9 cellular contexts compared by ENCODE assay signal in genomic region chr9:14433841-14434511, GRCh38.
DNase-seq lines count a peak whose midpoint lies in the region; ATAC-seq, FAIRE-seq and TF ChIP-seq lines count a peak whose summit lies in the region.
"Had no signal": no experiment of that assay in that cellular context is flagged by ENCODE, and none has a peak within 500 bp of the region (broad histone marks: within the 10 kb centered on the region; RNA-seq: fewer than 3 reads in every experiment).

No MANE protein-coding gene starts in this region.

- H2AFZ ChIP-seq in GM12878 (ENCODE audit: control insufficient read depth, low read depth, low read length): no peak overlapping the region

- no peak overlapping the region for H3K27ac ChIP-seq in GM12878 (ENCODE audit: control insufficient read depth, insufficient read depth)

- H3K4me3 ChIP-seq in GM12878: no peak overlapping the region

- WGBS in GM12878 (ENCODE audit: insufficient coverage, insufficient replicate concordance, low lambda C conversion rate, missing lambda C conversion rate): 2% methylated on average over 11 of the region's 11 CpGs

- in situ Hi-C loops in G401 (cut with HindIII; ENCODE audit: low sequenced_read_pairs) (no loop called here), GM12878 (cut with MboI) (no loop called here)

- H3K9me3 ChIP-seq in GM12878 (replicated peaks; ENCODE audit: control insufficient read depth, insufficient read depth, low read length): no peaks in the 10 kb centered on the region

- peak; percentile 55; the same call in 1 of the 3 replicates for ATAC-seq in GM12878
- ATAC-seq in activated CD8-positive, alpha-beta T cell treated with anti-CD3 and anti-CD28 coated beads, Interleukin-2, amount 10 ng/mL, durations not matched to agents 7 days and 5 days: no peak
- no peak for ATAC-seq in GM21515 (IDR thresholded peaks at IDR 0.05; ENCODE audit: unreplicated experiment)
- no peak for ATAC-seq in GM21786 (IDR thresholded peaks at IDR 0.05; ENCODE audit: unreplicated experiment)

- H3K36me3 ChIP-seq in GM12878 (ENCODE audit: control insufficient read depth in 2 of 2, insufficient read depth in 2 of 2, low read length in 1 of 2): no peaks in the 10 kb centered on the region

- no peak for TF ChIP-seq RAD21 in GM12878 (IDR thresholded peaks at IDR 0.05; ENCODE audit: insufficient read depth, low read depth, low read length)

- H4K20me1 ChIP-seq in GM12878 (ENCODE audit: control insufficient read depth, insufficient read depth): no peaks in the 10 kb centered on the region

- H3K27me3 ChIP-seq in GM12878 (replicated peaks in 1 of 2; ENCODE audit: control insufficient read depth in 2 of 2, insufficient read depth in 2 of 2, low read length in 1 of 2): no peaks in the 10 kb centered on the region

- no peaks in the 10 kb centered on the region for H3K36me3 Mint-ChIP-seq in activated CD8-positive, alpha-beta T cell treated with anti-CD3 and anti-CD28 coated beads, Interleukin-2, amount 10 ng/mL, durations not matched to agents 7 days and 5 days (ENCODE audit: low read depth)
- H3K36me3 Mint-ChIP-seq: naive B cell had no signal

- no peak overlapping the region for H3K9ac ChIP-seq in GM12878 (ENCODE audit: control insufficient read depth, insufficient read depth, low read length)

- RAD21 ChIA-PET in GM12878 (lab: Charles Lee; ENCODE audit: unreplicated experiment): interaction anchor here (0.7 to 1.3 kb wide), 3 partner anchors 81 to 1006 kb away, joined by 3 to 4 read pairs (median 3); no protein-coding TSS in a partner anchor

- no peak overlapping the region for H3K4me3 Mint-ChIP-seq in activated CD8-positive, alpha-beta T cell treated with anti-CD3 and anti-CD28 coated beads, Interleukin-2, amount 10 ng/mL, durations not matched to agents 7 days and 5 days
- H3K4me3 Mint-ChIP-seq: naive B cell had no signal

- intact Hi-C loops in GM12878 (cut with micrococcal nuclease; ENCODE audit: unreplicated experiment): no loop called here

- no peaks in the 10 kb centered on the region for H3K79me2 ChIP-seq in GM12878 (ENCODE audit: control insufficient read depth, insufficient read depth, low read length)

- no peak overlapping the region for H3K4me2 ChIP-seq in GM12878 (ENCODE audit: control insufficient read depth, insufficient read depth)

- no peak for TF ChIP-seq POLR2A in GM12878 (IDR thresholded peaks at IDR 0.05; ENCODE audit: low read depth, low read length)

- SMC1A ChIA-PET in GM12878 (lab: Charles Lee; ENCODE audit: uncharacterized antibody, unreplicated experiment): interaction anchor here (2.0 kb wide), 1 partner anchor 1006 kb away, joined by 14 read pairs; no protein-coding TSS in a partner anchor

- no peak for TF ChIP-seq EP300 in GM12878 (IDR thresholded peaks at IDR 0.05; ENCODE audit: borderline replicate concordance in 1 of 2, control insufficient read depth in 1 of 2, low read depth in 2 of 2, low read length in 2 of 2)

- DNase-seq in G401 (ENCODE audit: low spot score) (peak; percentile 80), NCI-H1436 treated with DMSO at 0.1 percent for 48 hours (lab: John Stamatoyannopoulos, UW) (peak; percentile 48), GM12878 (ENCODE audit: low read depth, low spot score) (no peak), kidney tubule cell (ENCODE audit: low spot score) (peak; percentile 61), NCI-H1930 (lab: John Stamatoyannopoulos, UW) (no peak)
- DNase-seq in activated CD8-positive, alpha-beta T cell treated with anti-CD3 and anti-CD28 coated beads, Interleukin-2, amount 10 ng/mL, durations not matched to agents 7 days and 5 days: no peak
- DNase-seq: naive B cell had no signal

- peaks cover 9% of the 10 kb centered on the region for H3K27me3 Mint-ChIP-seq in activated CD8-positive, alpha-beta T cell treated with anti-CD3 and anti-CD28 coated beads, Interleukin-2, amount 10 ng/mL, durations not matched to agents 7 days and 5 days (ENCODE audit: low read depth)

- BruUV-seq in GM12878 (replicated peaks; lab: Mats Ljungman, UMichigan): no TSS peak

- no peaks in the 10 kb centered on the region for H3K4me1 ChIP-seq in GM12878 (ENCODE audit: control insufficient read depth, insufficient read depth, low read length)

- POLR2A ChIA-PET in GM12878 (lab: Charles Lee): no interaction called here
- POLR2A ChIA-PET in activated CD8-positive, alpha-beta T cell treated with anti-CD3 and anti-CD28 coated beads, Interleukin-2, amount 10 ng/mL, durations not matched to agents 7 days and 5 days (lab: Charles Lee): no interaction called here

- H3K9me3 Mint-ChIP-seq in activated CD8-positive, alpha-beta T cell treated with anti-CD3 and anti-CD28 coated beads, Interleukin-2, amount 10 ng/mL, durations not matched to agents 7 days and 5 days (ENCODE audit: insufficient read depth): no peaks in the 10 kb centered on the region

- FAIRE-seq in GM12878 (lab: Jason Lieb, UNC): peak; percentile 31

- CTCF ChIA-PET in GM12878 (lab: Yijun Ruan, JAX): interaction anchor here (0.6 to 2.9 kb wide), 10 partner anchors 9 to 1692 kb away, joined by 3 to 24 read pairs (median 5); no protein-coding TSS in a partner anchor
- CTCF ChIA-PET in activated CD8-positive, alpha-beta T cell treated with anti-CD3 and anti-CD28 coated beads, Interleukin-2, amount 10 ng/mL, durations not matched to agents 7 days and 5 days (lab: Charles Lee): no interaction called here

- TF ChIP-seq CTCF in GM12878 (IDR thresholded peaks at IDR 0.05 in 2 of 3, conservative IDR thresholded peaks at IDR 0.05 in 1 of 3; ENCODE audit: control insufficient read depth in 2 of 3, extremely low read depth in 1 of 3, insufficient read depth in 1 of 3, low read depth in 3 of 3, low read length in 3 of 3): peak in 1 of 3 experiments; percentile 41; a peak in 1 of 6 replicates

- no peak overlapping the region for H3K27ac Mint-ChIP-seq in activated CD8-positive, alpha-beta T cell treated with anti-CD3 and anti-CD28 coated beads, Interleukin-2, amount 10 ng/mL, durations not matched to agents 7 days and 5 days
- H3K27ac Mint-ChIP-seq: naive B cell had no signal

- no peaks in the 10 kb centered on the region for H3K4me1 Mint-ChIP-seq in activated CD8-positive, alpha-beta T cell treated with anti-CD3 and anti-CD28 coated beads, Interleukin-2, amount 10 ng/mL, durations not matched to agents 7 days and 5 days (ENCODE audit: low read depth)
- H3K4me1 Mint-ChIP-seq: naive B cell had no signal

TF ChIP-seq in GM12878, 131 proteins besides CTCF, POLR2A, EP300 and RAD21:
- no peak for TF ChIP-seq CUX1 (IDR thresholded peaks at IDR 0.05; ENCODE audit: insufficient replicate concordance, low read depth, low read length)
- no peak for TF ChIP-seq IKZF2 (IDR thresholded peaks at IDR 0.05)
- no peak for TF ChIP-seq ZSCAN29 (IDR thresholded peaks at IDR 0.05)
- no peak for TF ChIP-seq KLF5 (IDR thresholded peaks at IDR 0.05; ENCODE audit: partially characterized antibody)

Comparison
In these comparisons a context has a peak if more than half of its experiments do, and no peak if none do; other contexts are left out.
1. DNase-seq: peak in G401 (single experiment), NCI-H1436 treated with DMSO at 0.1 percent for 48 hours (single experiment) and kidney tubule cell (single experiment); none in GM12878 (single experiment), activated CD8-positive, alpha-beta T cell treated with anti-CD3 and anti-CD28 coated beads, Interleukin-2, amount 10 ng/mL, durations not matched to agents 7 days and 5 days (single experiment) and NCI-H1930 (0 of 2).